In genomic region chr4:159206427-159206871, GRCh38 we compare ENCODE assay signal across 8 cellular contexts.
DNase-seq lines count a peak whose midpoint lies in the region; ATAC-seq, FAIRE-seq and TF ChIP-seq lines count a peak whose summit lies in the region.

No MANE protein-coding gene starts in this region.

- FAIRE-seq in GM12892 (lab: Jason Lieb, UNC), result peak; percentile 93
- FAIRE-seq in keratinocyte (lab: Jason Lieb, UNC), result no peak
- FAIRE-seq in frontal cortex (lab: Jason Lieb, UNC), result no peak

- no peak overlapping the region for H2AFZ ChIP-seq in keratinocyte (ENCODE audit: control insufficient read depth, low read length)
- H2AFZ ChIP-seq in GM23338, result no peak overlapping the region

- H3K9ac ChIP-seq in keratinocyte (ENCODE audit: control insufficient read depth, extremely low read depth, insufficient read depth, low read length), result no peak overlapping the region

- no peaks in the 10 kb centered on the region for H3K9me3 Mint-ChIP-seq in GM23338

- 55% methylated on average over 4 of the region's 4 CpGs for WGBS in suprapubic skin

- peak overlapping the region; percentile 62 for H3K4me2 ChIP-seq in keratinocyte (ENCODE audit: control insufficient read depth, extremely low read depth, insufficient read depth, low read depth, low read length)
- no peak overlapping the region for H3K4me2 ChIP-seq in GM23338

- H3K27me3 Mint-ChIP-seq in GM23338 (ENCODE audit: insufficient read depth, low read depth, poor library complexity), result no peaks in the 10 kb centered on the region

- H3K4me1 Mint-ChIP-seq in GM23338, result peaks cover 26% of the 10 kb centered on the region

- no peak overlapping the region for H3K4me3 Mint-ChIP-seq in GM23338

- no peaks in the 10 kb centered on the region for H3K9me1 ChIP-seq in keratinocyte (ENCODE audit: control insufficient read depth, extremely low read depth, insufficient read depth, low read length)

- no peak for TF ChIP-seq CTCF in keratinocyte (optimal IDR thresholded peaks at IDR 0.05 in 1 of 3, IDR thresholded peaks at IDR 0.05 in 1 of 3, conservative IDR thresholded peaks at IDR 0.05 in 1 of 3; ENCODE audit: extremely low read depth in 1 of 3, insufficient read depth in 2 of 3, low read length in 3 of 3)
- no peak for TF ChIP-seq CTCF in suprapubic skin (IDR thresholded peaks at IDR 0.05)
- no peak for TF ChIP-seq CTCF in GM23338 (conservative IDR thresholded peaks at IDR 0.05; ENCODE audit: low read depth in 2 of 2)
- no peak for TF ChIP-seq CTCF in brain microvascular endothelial cell (IDR thresholded peaks at IDR 0.05; ENCODE audit: low read depth, low read length, missing control alignments)

- ATAC-seq in GM21619 (IDR thresholded peaks at IDR 0.05; ENCODE audit: unreplicated experiment) (peak; percentile 87), GM23338 (no peak)

- H4K20me1 ChIP-seq in keratinocyte (ENCODE audit: control insufficient read depth, extremely low read depth, insufficient read depth, low read length) (no peaks in the 10 kb centered on the region), GM23338 (replicated peaks; ENCODE audit: insufficient read depth) (no peaks in the 10 kb centered on the region; the same call in 1 of the 2 replicates)

- in situ Hi-C loops in brain microvascular endothelial cell (cut with HindIII; ENCODE audit: low pct_ligation_motif_present, low sequenced_read_pairs), result no loop called here

- H3K4me3 ChIP-seq in keratinocyte (ENCODE audit: control insufficient read depth in 2 of 3, extremely low read depth in 1 of 3, insufficient read depth in 2 of 3, low read depth in 1 of 3, low read length in 3 of 3), result no peak overlapping the region
- no peak overlapping the region for H3K4me3 ChIP-seq in suprapubic skin
- H3K4me3 ChIP-seq in GM23338, result no peak overlapping the region
- H3K4me3 ChIP-seq in brain microvascular endothelial cell (ENCODE audit: low read depth, low read length), result no peak overlapping the region

- TF ChIP-seq POLR2A in GM12892 (IDR thresholded peaks at IDR 0.05; ENCODE audit: low read depth, low read length) (no peak), suprapubic skin (IDR thresholded peaks at IDR 0.05) (no peak)

- no peaks in the 10 kb centered on the region for H3K36me3 Mint-ChIP-seq in GM23338 (ENCODE audit: low read depth)

- H3K79me2 ChIP-seq in keratinocyte (ENCODE audit: control insufficient read depth, insufficient read depth, low read length) (peaks cover 8% of the 10 kb centered on the region), GM23338 (replicated peaks; ENCODE audit: insufficient read depth) (peaks cover 21% of the 10 kb centered on the region)

- H3K27ac Mint-ChIP-seq in GM23338, result no peak overlapping the region

- H3K4me1 ChIP-seq in keratinocyte (ENCODE audit: control insufficient read depth, extremely low read depth, insufficient read depth, low read length) (peaks cover 6% of the 10 kb centered on the region), suprapubic skin (peaks cover 23% of the 10 kb centered on the region), GM23338 (ENCODE audit: insufficient read depth) (peaks cover 15% of the 10 kb centered on the region; the same call in 1 of the 2 replicates)

- H3K9me3 ChIP-seq in keratinocyte (ENCODE audit: control insufficient read depth, low read depth, low read length), result no peaks in the 10 kb centered on the region
- H3K9me3 ChIP-seq in suprapubic skin, result no peaks in the 10 kb centered on the region

- TF ChIP-seq EP300 in suprapubic skin (IDR thresholded peaks at IDR 0.05), result no peak

- H3K27me3 ChIP-seq in keratinocyte (ENCODE audit: control insufficient read depth, extremely low read depth, insufficient read depth, low read length), result no peaks in the 10 kb centered on the region
- no peaks in the 10 kb centered on the region for H3K27me3 ChIP-seq in suprapubic skin
- H3K27me3 ChIP-seq in GM23338 (ENCODE audit: insufficient read depth), result no peaks in the 10 kb centered on the region
- H3K27me3 ChIP-seq in brain microvascular endothelial cell (replicated peaks), result no peaks in the 10 kb centered on the region

- no peak overlapping the region for H3K27ac ChIP-seq in keratinocyte (ENCODE audit: control insufficient read depth, insufficient read depth, low read length)
- H3K27ac ChIP-seq in suprapubic skin, result no peak overlapping the region
- H3K27ac ChIP-seq in GM23338 (ENCODE audit: low read depth), result no peak overlapping the region
- H3K27ac ChIP-seq in brain microvascular endothelial cell, result no peak overlapping the region

- H3F3A ChIP-seq in GM23338 (replicated peaks; ENCODE audit: low read depth), result no peaks in the 10 kb centered on the region

- H3K36me3 ChIP-seq in keratinocyte (ENCODE audit: control insufficient read depth in 2 of 2, extremely low read depth in 1 of 2, insufficient read depth in 2 of 2, low read length in 2 of 2) (peaks cover 0 to 3% of the 10 kb centered on the region in 2 experiments), suprapubic skin (no peaks in the 10 kb centered on the region), GM23338 (ENCODE audit: insufficient read depth) (no peaks in the 10 kb centered on the region), brain microvascular endothelial cell (replicated peaks) (no peaks in the 10 kb centered on the region)

- H3K9me2 ChIP-seq in GM23338 (ENCODE audit: insufficient read depth), result no peaks in the 10 kb centered on the region

- peak; percentile 12 for DNase-seq in GM12892 (ENCODE audit: insufficient read length)
- peak; percentile 57 for DNase-seq in NAMALWA (ENCODE audit: low spot score)
- DNase-seq in keratinocyte (ENCODE audit: low read depth, low spot score), result no peak
- DNase-seq in suprapubic skin (ENCODE audit: low spot score in 2 of 2), result no peak
- no peak for DNase-seq in GM23338 (ENCODE audit: low spot score)
- no peak for DNase-seq in brain microvascular endothelial cell
- no peak for DNase-seq in frontal cortex (ENCODE audit: low spot score in 2 of 2)

- dilution Hi-C loops in keratinocyte (cut with MboI; ENCODE audit: extremely low pct_ligation_motif_present, low sequenced_read_pairs), result no loop called here

TF ChIP-seq in GM23338, 12 proteins besides CTCF, POLR2A, EP300 and RAD21 (continues in another document):
- TF ChIP-seq STAT1 (IDR thresholded peaks at IDR 0.05; ENCODE audit: unreplicated experiment) (no peak), JUNB (IDR thresholded peaks at IDR 0.05; ENCODE audit: unreplicated experiment) (no peak), NANOG (IDR thresholded peaks at IDR 0.05; ENCODE audit: borderline replicate concordance) (no peak), ZNF331 (CRISPR knock-in tag; IDR thresholded peaks at IDR 0.05; ENCODE audit: low read depth) (no peak), CREB1 (CRISPR knock-in tag; IDR thresholded peaks at IDR 0.05; ENCODE audit: low read depth) (no peak), ETS1 (IDR thresholded peaks at IDR 0.05) (no peak), POLR2AphosphoS5 (IDR thresholded peaks at IDR 0.05; ENCODE audit: low read depth) (no peak)

Comparison
In these comparisons a context has a peak if more than half of its experiments do, and no peak if none do; other contexts are left out.
1. DNase-seq: peak in GM12892 (single experiment) and NAMALWA (single experiment); none in keratinocyte (single experiment), suprapubic skin (0 of 2), GM23338 (single experiment), brain microvascular endothelial cell (single experiment) and frontal cortex (0 of 2).